ENCODE assay signal across 8 cellular contexts in the genomic region with DNA sequence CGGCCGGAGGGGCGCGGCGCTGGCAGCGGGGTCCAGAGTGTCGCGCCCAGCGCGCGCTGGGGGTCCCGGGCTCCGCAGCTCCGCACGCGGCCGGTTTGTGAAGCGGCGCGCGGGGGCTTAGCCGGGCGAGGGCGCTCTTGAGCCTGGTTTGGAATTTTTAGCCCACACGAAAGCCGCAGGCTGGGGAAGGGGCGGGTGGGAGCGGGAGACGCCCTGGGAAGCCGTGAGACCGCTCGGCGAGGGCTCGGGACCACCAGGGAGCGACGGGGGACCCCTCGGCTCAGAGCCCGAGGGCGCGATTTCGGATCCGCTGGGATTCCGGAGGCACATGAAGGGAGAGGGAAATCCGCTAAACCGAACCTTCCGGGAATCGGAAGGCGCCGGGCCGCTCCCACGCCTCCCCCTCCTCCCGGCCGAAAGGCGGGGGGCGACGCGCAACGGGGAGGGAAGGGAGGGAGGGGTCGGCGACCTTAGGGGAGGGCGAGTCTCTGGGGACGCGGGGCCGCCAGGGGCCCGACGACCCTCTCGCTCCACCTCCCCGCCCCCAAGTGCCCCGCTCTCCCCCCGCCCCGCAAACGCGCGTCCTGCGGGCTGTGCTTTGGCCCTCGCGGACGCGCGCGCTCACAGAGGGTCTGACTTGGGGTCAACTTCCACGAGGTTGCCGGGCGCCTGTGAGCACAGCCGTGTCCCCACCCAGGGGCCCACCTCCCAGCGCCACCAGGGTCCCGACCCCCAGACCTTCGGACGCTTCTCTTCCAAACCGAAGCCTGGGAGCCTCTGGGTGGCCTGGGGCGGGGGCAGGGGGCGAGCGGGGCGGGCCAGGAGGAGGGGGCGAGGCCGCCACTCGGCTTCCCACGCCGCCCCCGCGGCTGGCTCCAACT. TPM values are rescaled to one million over a fixed set of nuclear protein-coding genes. Genes with fewer than 3 reads are reported as not detected.
DNase-seq lines count a peak whose midpoint lies in the region; ATAC-seq, FAIRE-seq and TF ChIP-seq lines count a peak whose summit lies in the region.

No MANE protein-coding gene starts in this region.

- peak overlapping the region; percentile 72 for H3K4me2 ChIP-seq in PC-9

- CTCF ChIA-PET in PC-9 (lab: Charles Lee), result interaction anchor here (0.6 to 0.7 kb wide), 6 partner anchors 19 to 1257 kb away, joined by 3 to 11 read pairs (median 6); no protein-coding TSS in a partner anchor

- no peaks in the 10 kb centered on the region for H3K9me2 ChIP-seq in PC-9 (ENCODE audit: insufficient read depth)

- no peak overlapping the region for H3K4me3 Mint-ChIP-seq in activated naive CD8-positive, alpha-beta T cell treated with anti-CD3 and anti-CD28 coated beads for 36 hours
- peak overlapping the region; percentile 47 for H3K4me3 Mint-ChIP-seq in progenitor cell of endocrine pancreas (ENCODE audit: low read depth)

- no peak for ATAC-seq in GM21390 (IDR thresholded peaks at IDR 0.05; ENCODE audit: unreplicated experiment)

- H2AFZ ChIP-seq in PC-9, result no peak overlapping the region

- no peaks in the 10 kb centered on the region for H3K9me3 Mint-ChIP-seq in activated naive CD8-positive, alpha-beta T cell treated with anti-CD3 and anti-CD28 coated beads for 36 hours
- no peaks in the 10 kb centered on the region for H3K9me3 Mint-ChIP-seq in progenitor cell of endocrine pancreas (ENCODE audit: low read depth)

- no peaks in the 10 kb centered on the region for H3K36me3 Mint-ChIP-seq in activated naive CD8-positive, alpha-beta T cell treated with anti-CD3 and anti-CD28 coated beads for 36 hours
- H3K36me3 Mint-ChIP-seq in progenitor cell of endocrine pancreas (ENCODE audit: insufficient read depth), result no peaks in the 10 kb centered on the region

- peak overlapping the region; percentile 38; the same call in 1 of the 2 replicates for H3K4me3 ChIP-seq in PC-9
- peak overlapping the region; percentile 68 for H3K4me3 ChIP-seq in cardiac muscle cell
- H3K4me3 ChIP-seq in uterus, result peak overlapping the region; percentile 35 to 39

- H3K27me3 Mint-ChIP-seq in activated naive CD8-positive, alpha-beta T cell treated with anti-CD3 and anti-CD28 coated beads for 36 hours, result peaks cover 55% of the 10 kb centered on the region
- peaks cover 47% of the 10 kb centered on the region for H3K27me3 Mint-ChIP-seq in progenitor cell of endocrine pancreas

- no peak for FAIRE-seq in GM18507 (lab: Jason Lieb, UNC)

- H3K27me3 ChIP-seq in PC-9 (ENCODE audit: insufficient read depth, low read depth) (peaks cover 60% of the 10 kb centered on the region), cardiac muscle cell (peaks cover 18% of the 10 kb centered on the region), uterus (peaks cover 0 to 18% of the 10 kb centered on the region in 2 donors)

- DNase-seq in ACHN, result peak; percentile 66
- peak; percentile 45 for DNase-seq in GM18507 (ENCODE audit: extremely low spot score, insufficient read length, low read depth)
- DNase-seq in PC-9, result peak in 1 of 2 experiments; percentile 66
- DNase-seq in activated naive CD8-positive, alpha-beta T cell treated with anti-CD3 and anti-CD28 coated beads for 36 hours, result peak; percentile 43
- peak; percentile 65 to 90 for DNase-seq in cardiac muscle cell (ENCODE audit: low read depth in 1 of 2, low spot score in 1 of 2)
- DNase-seq in progenitor cell of endocrine pancreas (ENCODE audit: low spot score, unreplicated experiment), result peak; percentile 85
- DNase-seq in uterus, result peak; percentile 41 to 63

- no peaks in the 10 kb centered on the region for H3K9me3 ChIP-seq in PC-9 (ENCODE audit: insufficient read depth, low read depth)
- no peaks in the 10 kb centered on the region for H3K9me3 ChIP-seq in cardiac muscle cell (ENCODE audit: low read depth)
- H3K9me3 ChIP-seq in uterus, result no peaks in the 10 kb centered on the region

- H3K27ac ChIP-seq in PC-9 (no peak overlapping the region), cardiac muscle cell (peak overlapping the region; percentile 52), uterus (peak overlapping the region; percentile 24 to 36)

- H4K20me1 ChIP-seq in PC-9 (ENCODE audit: insufficient read depth), result no peaks in the 10 kb centered on the region; the same call in 1 of the 2 replicates

- TF ChIP-seq CTCF in PC-9 (conservative IDR thresholded peaks at IDR 0.05), result peak; percentile 79
- peak; percentile 71 for TF ChIP-seq CTCF in cardiac muscle cell (IDR thresholded peaks at IDR 0.05; ENCODE audit: low read depth, low read length)
- TF ChIP-seq CTCF in progenitor cell of endocrine pancreas (IDR thresholded peaks at IDR 0.05; ENCODE audit: unreplicated experiment), result peak; percentile 75
- TF ChIP-seq CTCF in uterus (IDR thresholded peaks at IDR 0.05), result peak; percentile 59 to 81 (median 72)

- in situ Hi-C loops in ACHN (cut with HindIII; ENCODE audit: low pct_ligation_motif_present, low pct_unique_long_range_greater_than_20kb, low sequenced_read_pairs), result no loop called here

- H3K4me1 ChIP-seq in PC-9 (replicated peaks; ENCODE audit: insufficient read depth) (peaks cover 8% of the 10 kb centered on the region; the same call in 1 of the 2 replicates), cardiac muscle cell (ENCODE audit: low read depth) (peaks cover 16% of the 10 kb centered on the region), uterus (peaks cover 0 to 35% of the 10 kb centered on the region in 2 donors)

- intact Hi-C loops in PC-9 (cut with micrococcal nuclease; ENCODE audit: unreplicated experiment), result loop anchor here (5.0 to 10.0 kb wide), 3 partner anchors 163 to 682 kb away; partner anchors contain the start of gene INTS1
- intact Hi-C loops in uterus (cut with DNase I; ENCODE audit: low total_unique reads), result no loop called here

- H3K4me1 Mint-ChIP-seq in activated naive CD8-positive, alpha-beta T cell treated with anti-CD3 and anti-CD28 coated beads for 36 hours, result no peaks in the 10 kb centered on the region
- H3K4me1 Mint-ChIP-seq in progenitor cell of endocrine pancreas (ENCODE audit: low read depth), result peaks cover 6% of the 10 kb centered on the region

- BruUV-seq in PC-9 (replicated peaks; lab: Mats Ljungman, UMichigan), result no TSS peak

- H3K36me3 ChIP-seq in PC-9 (ENCODE audit: low read depth) (no peaks in the 10 kb centered on the region), cardiac muscle cell (no peaks in the 10 kb centered on the region), uterus (no peaks in the 10 kb centered on the region)

- POLR2A ChIA-PET in PC-9 (lab: Charles Lee; ENCODE audit: unreplicated experiment), result no interaction called here

- H3F3A ChIP-seq in PC-9 (ENCODE audit: insufficient read depth, low read depth), result peaks cover 10% of the 10 kb centered on the region; the same call in 1 of the 2 replicates

- H3K27ac Mint-ChIP-seq in activated naive CD8-positive, alpha-beta T cell treated with anti-CD3 and anti-CD28 coated beads for 36 hours, result no peak overlapping the region
- no peak overlapping the region for H3K27ac Mint-ChIP-seq in progenitor cell of endocrine pancreas

- no peak for TF ChIP-seq POLR2A in uterus (IDR thresholded peaks at IDR 0.05)

- H3K79me2 ChIP-seq in PC-9 (ENCODE audit: low read depth), result no peaks in the 10 kb centered on the region

RNA-seq across cellular contexts. Expression of gene ELFN1, which starts 5.1 kb away (rescaled TPM):
- total RNA-seq in PC-9 (2021) (0.09 and 0.13 TPM in 2 replicates), cardiac muscle cell (48.7 and 51.6 TPM in 2 replicates), progenitor cell of endocrine pancreas (12.3 and 12.9 TPM in 2 replicates), uterus (1 to 10 TPM in 3 of 4 donors, under 1 TPM in 1; 0.51 to 6.7 (median 3.6) TPM)
- total RNA-seq in activated naive CD8-positive, alpha-beta T cell treated with anti-CD3 and anti-CD28 coated beads for 36 hours, result under 1 TPM; 0.14 to 0.19 TPM
- polyA plus RNA-seq in cardiac muscle cell, result 8.9 and 13.4 TPM in 2 replicates
